12 cellular contexts compared by ENCODE assay signal in genomic region chr10:69439350-69439739, GRCh38. TPM values are rescaled to one million over a fixed set of nuclear protein-coding genes. Genes with fewer than 3 reads are reported as not detected.
DNase-seq lines count a peak whose midpoint lies in the region; ATAC-seq and TF ChIP-seq lines count a peak whose summit lies in the region.
"Had no signal": no experiment of that assay in that cellular context is flagged by ENCODE, and none has a peak within 500 bp of the region (broad histone marks: within the 10 kb centered on the region; RNA-seq: fewer than 3 reads in every experiment).

No MANE protein-coding gene starts in this region.

- H3K27ac Mint-ChIP-seq in H9, result no peak overlapping the region
- H3K27ac Mint-ChIP-seq: activated naive CD8-positive, alpha-beta T cell treated with anti-CD3 and anti-CD28 coated beads for 36 hours had no signal

- no peak overlapping the region for H4K8ac ChIP-seq in H9 (replicated peaks; ENCODE audit: insufficient read length, low read depth, low read length)

- no peak overlapping the region for H3K23ac ChIP-seq in H9 (ENCODE audit: insufficient read length, low read depth, low read length)

- H3K4me3 Mint-ChIP-seq in H9, result no peak overlapping the region
- H3K4me3 Mint-ChIP-seq: activated naive CD8-positive, alpha-beta T cell treated with anti-CD3 and anti-CD28 coated beads for 36 hours had no signal

- H3K27me3 ChIP-seq in hepatocyte (no peaks in the 10 kb centered on the region), spleen (replicated peaks in 1 of 7) (no peaks in the 10 kb centered on the region), H9 (ENCODE audit: insufficient read depth, low read length) (no peaks in the 10 kb centered on the region)
- H3K27me3 ChIP-seq: thyroid gland had no signal

- no peak overlapping the region for H3K14ac ChIP-seq in H9 (ENCODE audit: insufficient read depth, low read length)

- H3K4me2 ChIP-seq in hepatocyte (peak overlapping the region; percentile 0), H9 (ENCODE audit: insufficient read depth, insufficient read length, low read length) (no peak overlapping the region)

- ATAC-seq in SK-N-SH treated with all-trans-retinoic acid at 6 μM for 48 hours (peak; percentile 71), GM18868 (IDR thresholded peaks at IDR 0.05; ENCODE audit: unreplicated experiment) (no peak)

- TF ChIP-seq POLR2A in spleen (IDR thresholded peaks at IDR 0.05), result no peak

- H3K79me1 ChIP-seq in H9 (ENCODE audit: insufficient read depth, low read depth, low read length, poor library complexity, severe bottlenecking), result no peaks in the 10 kb centered on the region

- no peak overlapping the region for H3K56ac ChIP-seq in H9 (ENCODE audit: insufficient read length, low read depth, low read length)

- TF ChIP-seq CTCF in hepatocyte (IDR thresholded peaks at IDR 0.05; ENCODE audit: poor library complexity) (no peak), spleen (IDR thresholded peaks at IDR 0.05 in 8 of 11, conservative IDR thresholded peaks at IDR 0.05 in 3 of 11) (no peak), H9 (conservative IDR thresholded peaks at IDR 0.05) (no peak)

- no peak overlapping the region for H3T11ph ChIP-seq in H9 (ENCODE audit: low read length)

- 90% methylated on average over 5 of the region's 5 CpGs for WGBS in hepatocyte (ENCODE audit: low lambda C conversion rate, missing lambda C conversion rate)
- 77 to 91% (median 79%) methylated on average over 5 of the region's 5 CpGs for WGBS in spleen, 5 donors
- no CpG with 5 or more reads among the region's 5 CpGs for WGBS in H9 (ENCODE audit: extremely low coverage, insufficient read length, low lambda C conversion rate)

- H3K27ac ChIP-seq in hepatocyte (peak overlapping the region; percentile 92), spleen (no peak overlapping the region), H9 (ENCODE audit: insufficient read length, low read depth, low read length) (no peak overlapping the region)

- H2AK5ac ChIP-seq in H9 (ENCODE audit: insufficient read length, low read length), result no peak overlapping the region

- H3K9ac ChIP-seq in H9 (ENCODE audit: extremely low read depth, insufficient read length, low read length), result no peak overlapping the region

- peaks cover 47% of the 10 kb centered on the region for H3K27me3 Mint-ChIP-seq in H9 (ENCODE audit: low read depth)
- H3K27me3 Mint-ChIP-seq: activated naive CD8-positive, alpha-beta T cell treated with anti-CD3 and anti-CD28 coated beads for 36 hours had no signal

- H3K9me3 ChIP-seq in hepatocyte (ENCODE audit: low read depth) (no peaks in the 10 kb centered on the region), spleen (no peaks in the 10 kb centered on the region), H9 (ENCODE audit: control insufficient read depth, low read depth, low read length) (no peaks in the 10 kb centered on the region)
- H3K9me3 ChIP-seq: thyroid gland had no signal

- no peak overlapping the region for H4K5ac ChIP-seq in H9 (ENCODE audit: insufficient read length, low read depth, low read length)

- H2BK120ac ChIP-seq in H9 (ENCODE audit: low read depth, low read length, poor library complexity, severe bottlenecking), result no peak overlapping the region

- H3K4me1 ChIP-seq in hepatocyte (ENCODE audit: insufficient read depth), result peaks cover 28% of the 10 kb centered on the region
- peaks cover 0 to 22% (median 7%) of the 10 kb centered on the region in 6 donors for H3K4me1 ChIP-seq in spleen
- no peaks in the 10 kb centered on the region for H3K4me1 ChIP-seq in H9 (ENCODE audit: insufficient read depth, low read length)

- H2BK12ac ChIP-seq in H9 (ENCODE audit: insufficient read length, low read depth, low read length), result no peak overlapping the region

- DNase-seq in DMS53 (lab: John Stamatoyannopoulos, UW) (peak; percentile 60), DMS53 treated with DMSO at 0.1 percent for 48 hours (lab: John Stamatoyannopoulos, UW; ENCODE audit: unreplicated experiment) (no peak), hepatocyte (ENCODE audit: low spot score) (no peak), spleen (peak; percentile 75), H9 (no peak), NOMO-1 treated with DMSO at 0.1 percent for 48 hours (lab: John Stamatoyannopoulos, UW; ENCODE audit: unreplicated experiment) (no peak)
- DNase-seq: 8988T; activated naive CD8-positive, alpha-beta T cell treated with anti-CD3 and anti-CD28 coated beads for 36 hours; NCI-H1436 treated with DMSO at 0.1 percent for 48 hours had no signal

- peaks cover 3 to 10% of the 10 kb centered on the region in 2 experiments; a peak in 3 of 4 replicates for H3K4me1 Mint-ChIP-seq in H9
- H3K4me1 Mint-ChIP-seq: activated naive CD8-positive, alpha-beta T cell treated with anti-CD3 and anti-CD28 coated beads for 36 hours had no signal

- H2AFZ ChIP-seq in hepatocyte (no peak overlapping the region), H9 (ENCODE audit: low read length) (no peak overlapping the region)

- H2BK5ac ChIP-seq in H9 (ENCODE audit: insufficient read length, low read length), result no peak overlapping the region

- no peaks in the 10 kb centered on the region for H3K79me2 ChIP-seq in hepatocyte
- no peaks in the 10 kb centered on the region for H3K79me2 ChIP-seq in H9 (ENCODE audit: insufficient read depth, low read length)

- H4K20me1 ChIP-seq in hepatocyte (ENCODE audit: insufficient read depth, poor library complexity, severe bottlenecking) (no peaks in the 10 kb centered on the region), H9 (ENCODE audit: control insufficient read depth, insufficient read depth, insufficient read length) (no peaks in the 10 kb centered on the region)

- H4K91ac ChIP-seq in H9 (ENCODE audit: insufficient read length, low read depth, low read length), result no peak overlapping the region

- H3K9me2 ChIP-seq in hepatocyte (replicated peaks; ENCODE audit: insufficient read depth), result no peaks in the 10 kb centered on the region

- no peak overlapping the region for H3K4ac ChIP-seq in H9 (ENCODE audit: low read depth, low read length)

- H3K36me3 ChIP-seq in hepatocyte (replicated peaks; ENCODE audit: insufficient read depth, low read depth) (no peaks in the 10 kb centered on the region), spleen (no peaks in the 10 kb centered on the region)
- H3K36me3 ChIP-seq: thyroid gland had no signal

- intact Hi-C loops in spleen (cut with DNase I; ENCODE audit: low total_unique reads), result no loop called here

- H3K18ac ChIP-seq in H9 (ENCODE audit: insufficient read length, low read depth, low read length), result no peak overlapping the region

- H2BK15ac ChIP-seq in H9 (ENCODE audit: low read depth, low read length), result no peak overlapping the region

- H3K4me3 ChIP-seq in hepatocyte, result no peak overlapping the region
- H3K4me3 ChIP-seq in spleen, result no peak overlapping the region
- H3K4me3 ChIP-seq: thyroid gland had no signal

- peaks cover 0 to 6% of the 10 kb centered on the region in 2 experiments; a peak in 2 of 5 replicates for H3K9me3 Mint-ChIP-seq in H9
- H3K9me3 Mint-ChIP-seq: activated naive CD8-positive, alpha-beta T cell treated with anti-CD3 and anti-CD28 coated beads for 36 hours had no signal

- H2BK20ac ChIP-seq in H9 (ENCODE audit: low read depth, low read length, poor library complexity, severe bottlenecking), result no peak overlapping the region

- H3K23me2 ChIP-seq in H9 (ENCODE audit: insufficient read length, low read depth, low read length, poor library complexity, severe bottlenecking), result no peaks in the 10 kb centered on the region

- no peaks in the 10 kb centered on the region for H3K36me3 Mint-ChIP-seq in H9 (ENCODE audit: insufficient read depth in 1 of 3, low read depth in 3 of 3)
- H3K36me3 Mint-ChIP-seq: activated naive CD8-positive, alpha-beta T cell treated with anti-CD3 and anti-CD28 coated beads for 36 hours had no signal

TF ChIP-seq in SK-N-SH treated with all-trans-retinoic acid at 6 μM for 48 hours, 23 proteins besides CTCF, POLR2A, EP300 and RAD21:
- TF ChIP-seq ZC3H10 (CRISPR knock-in tag; IDR thresholded peaks at IDR 0.05), result no peak
- TF ChIP-seq ZFP30 (CRISPR knock-in tag; IDR thresholded peaks at IDR 0.05), result no peak
- no peak for TF ChIP-seq SNAI2 (CRISPR knock-in tag; IDR thresholded peaks at IDR 0.05)
- no peak for TF ChIP-seq RARB (CRISPR knock-in tag; IDR thresholded peaks at IDR 0.05)
- no peak for TF ChIP-seq CSRNP3 (CRISPR knock-in tag; IDR thresholded peaks at IDR 0.05)
- TF ChIP-seq CSDC2 (CRISPR knock-in tag; IDR thresholded peaks at IDR 0.05), result no peak
- TF ChIP-seq ISL1 (CRISPR knock-in tag; IDR thresholded peaks at IDR 0.05), result no peak

RNA-seq across cellular contexts. Expression of gene TSPAN15, which starts 11.9 kb away (rescaled TPM):
- total RNA-seq in hepatocyte, result 25.8 and 29.0 TPM in 2 replicates
- 58.5 and 66.4 TPM in 2 replicates for polyA plus RNA-seq in hepatocyte
- total RNA-seq in spleen, result 10 to 100 TPM; 23.8 to 68.4 (median 50.0) TPM
- 10 to 100 TPM; 13.5 to 28.2 (median 14.5) TPM for polyA plus RNA-seq in spleen
- 7.7 and 7.8 TPM in 2 replicates for total RNA-seq in H9 (2021)

RNA-seq across cellular contexts. Expression of gene TACR2, which starts 22.6 kb away (rescaled TPM):
- total RNA-seq in hepatocyte (0.07 TPM in 1 of 2 replicates, not detected in the other), spleen (under 1 TPM in 3 of 7 donors, not detected in 4; 0.25 to 0.52 (median 0.34) TPM), H9 (2021) (not detected in 2 replicates)
- polyA plus RNA-seq in hepatocyte (0.63 TPM in 1 of 2 replicates, not detected in the other), spleen (under 1 TPM; 0.15 to 0.36 (median 0.26) TPM)
- total RNA-seq: activated naive CD8-positive, alpha-beta T cell treated with anti-CD3 and anti-CD28 coated beads for 36 hours; thyroid gland had no signal

Comparison
In these comparisons a context has a peak if more than half of its experiments do, and no peak if none do; other contexts are left out.
1. DNase-seq: peak in DMS53 (single experiment) and spleen (single experiment); none in DMS53 treated with DMSO at 0.1 percent for 48 hours (single experiment), hepatocyte (single experiment), H9 (single experiment) and NOMO-1 treated with DMSO at 0.1 percent for 48 hours (single experiment).